ENCODE assay signal across 10 cellular contexts in genomic region chr12:108840605-108841328, GRCh38. TPM values are rescaled to one million over a fixed set of nuclear protein-coding genes. Genes with fewer than 3 reads are reported as not detected.
DNase-seq lines count a peak whose midpoint lies in the region; ATAC-seq and TF ChIP-seq lines count a peak whose summit lies in the region.
"Had no signal": no experiment of that assay in that cellular context is flagged by ENCODE, and none has a peak within 500 bp of the region (broad histone marks: within the 10 kb centered on the region; RNA-seq: fewer than 3 reads in every experiment).

No MANE protein-coding gene starts in this region.

- peak overlapping the region; percentile 77 for H3K27ac Mint-ChIP-seq in mesothelial cell of epicardium

- no peak for DNase-seq in left ventricle myocardium inferior
- DNase-seq in cardiac septum (ENCODE audit: low spot score) = no peak
- peak; percentile 73 for DNase-seq in brain pericyte (ENCODE audit: low read depth, low spot score)
- no peak for DNase-seq in mesothelial cell of epicardium (ENCODE audit: low spot score in 2 of 2, unreplicated experiment in 2 of 2)
- no peak for DNase-seq in vagina (ENCODE audit: extremely low spot score in 2 of 2)
- no peak for DNase-seq in HEK293T (ENCODE audit: extremely low spot score)
- DNase-seq: stimulated activated CD4-positive, alpha-beta T cell treated with anti-CD3 and anti-CD28 coated beads, Interleukin-1b, Interleukin-23, amount 100 ng/mL, for 48 hours; T-helper 9 cell had no signal

- H3K4me1 ChIP-seq in left ventricle myocardium inferior (peaks cover 99% of the 10 kb centered on the region), vagina (peaks cover 74% of the 10 kb centered on the region)

- H3K9me3 Mint-ChIP-seq in mesothelial cell of epicardium = peaks cover 3% of the 10 kb centered on the region

- ATAC-seq in HG03521 (IDR thresholded peaks at IDR 0.05; ENCODE audit: unreplicated experiment) (no peak), HG03354 (IDR thresholded peaks at IDR 0.05; ENCODE audit: poor library complexity, severe bottlenecking, unreplicated experiment) (no peak)

- H3K27me3 ChIP-seq in left ventricle myocardium inferior (ENCODE audit: low read depth) (no peaks in the 10 kb centered on the region), vagina (no peaks in the 10 kb centered on the region)

- POLR2A ChIA-PET in HEK293T (lab: Yijun Ruan, JAX) = no interaction called here

- CTCF ChIA-PET in HEK293T (lab: Yijun Ruan, JAX) = no interaction called here

- H3K36me3 ChIP-seq in left ventricle myocardium inferior = peaks cover 4% of the 10 kb centered on the region
- H3K36me3 ChIP-seq in vagina = no peaks in the 10 kb centered on the region

- peaks cover 31% of the 10 kb centered on the region for H3K36me3 Mint-ChIP-seq in mesothelial cell of epicardium

- no peaks in the 10 kb centered on the region for H3K9me3 ChIP-seq in left ventricle myocardium inferior (replicated peaks)
- H3K9me3 ChIP-seq in vagina = no peaks in the 10 kb centered on the region

- H3K27ac ChIP-seq in left ventricle myocardium inferior (replicated peaks) (peak overlapping the region; percentile 92), vagina (peak overlapping the region; percentile 92)

- TF ChIP-seq POLR2A in vagina (IDR thresholded peaks at IDR 0.05) = no peak

- H3K4me1 Mint-ChIP-seq in mesothelial cell of epicardium = peaks cover 27% of the 10 kb centered on the region

- TF ChIP-seq CTCF in left ventricle myocardium inferior (IDR thresholded peaks at IDR 0.05; ENCODE audit: borderline replicate concordance) (no peak), mesothelial cell of epicardium (IDR thresholded peaks at IDR 0.05; ENCODE audit: unreplicated experiment) (no peak), vagina (IDR thresholded peaks at IDR 0.05) (no peak)

- no peaks in the 10 kb centered on the region for H3K27me3 Mint-ChIP-seq in mesothelial cell of epicardium (ENCODE audit: low read depth)

- H3K4me3 ChIP-seq in left ventricle myocardium inferior = no peak overlapping the region
- H3K4me3 ChIP-seq in vagina = no peak overlapping the region

- H3K4me3 Mint-ChIP-seq in mesothelial cell of epicardium = no peak overlapping the region

- intact Hi-C loops in left ventricle myocardium inferior (cut with micrococcal nuclease) = no loop called here
- intact Hi-C loops in cardiac septum (cut with DNase I) = no loop called here
- intact Hi-C loops in vagina (cut with DNase I) = no loop called here

TF ChIP-seq in HEK293T, 16 proteins besides CTCF, POLR2A, EP300 and RAD21:
- TF ChIP-seq FOXM1 (IDR thresholded peaks at IDR 0.05; ENCODE audit: borderline replicate concordance) (no peak), BHLHE40 (IDR thresholded peaks at IDR 0.05; ENCODE audit: borderline replicate concordance) (no peak), PKNOX1 (IDR thresholded peaks at IDR 0.05) (no peak), CTBP1 (IDR thresholded peaks at IDR 0.05; ENCODE audit: borderline replicate concordance) (no peak), NFRKB (IDR thresholded peaks at IDR 0.05) (no peak), ZNF384 (IDR thresholded peaks at IDR 0.05) (no peak), SP1 (IDR thresholded peaks at IDR 0.05) (no peak), FOXK2 (IDR thresholded peaks at IDR 0.05) (no peak), HDGF (IDR thresholded peaks at IDR 0.05; ENCODE audit: borderline replicate concordance) (no peak), FOXA1 (IDR thresholded peaks at IDR 0.05) (no peak), ARNT (IDR thresholded peaks at IDR 0.05) (no peak), TARDBP (IDR thresholded peaks at IDR 0.05) (no peak), LEF1 (IDR thresholded peaks at IDR 0.05; ENCODE audit: borderline replicate concordance) (no peak), SUZ12 (IDR thresholded peaks at IDR 0.05) (no peak), ELF4 (IDR thresholded peaks at IDR 0.05) (no peak), L3MBTL2 (conservative IDR thresholded peaks at IDR 0.05) (no peak)

RNA-seq across cellular contexts. Expression of gene SSH1, which starts 16.6 kb away (rescaled TPM):
- total RNA-seq in left ventricle myocardium inferior (30.1 TPM), cardiac septum (50.6 TPM), mesothelial cell of epicardium (36.1 to 38.4 TPM (median 37.7 TPM) in 3 replicates), vagina (38.1 TPM)

RNA-seq across cellular contexts. Expression of gene DAO, which starts 39.1 kb away (rescaled TPM):
- not detected for total RNA-seq in left ventricle myocardium inferior
- total RNA-seq in cardiac septum = not detected
- not detected in 3 replicates for total RNA-seq in mesothelial cell of epicardium
- total RNA-seq in vagina = not detected
